Comparison of ENCODE assay signal across 11 cellular contexts in the genomic region with DNA sequence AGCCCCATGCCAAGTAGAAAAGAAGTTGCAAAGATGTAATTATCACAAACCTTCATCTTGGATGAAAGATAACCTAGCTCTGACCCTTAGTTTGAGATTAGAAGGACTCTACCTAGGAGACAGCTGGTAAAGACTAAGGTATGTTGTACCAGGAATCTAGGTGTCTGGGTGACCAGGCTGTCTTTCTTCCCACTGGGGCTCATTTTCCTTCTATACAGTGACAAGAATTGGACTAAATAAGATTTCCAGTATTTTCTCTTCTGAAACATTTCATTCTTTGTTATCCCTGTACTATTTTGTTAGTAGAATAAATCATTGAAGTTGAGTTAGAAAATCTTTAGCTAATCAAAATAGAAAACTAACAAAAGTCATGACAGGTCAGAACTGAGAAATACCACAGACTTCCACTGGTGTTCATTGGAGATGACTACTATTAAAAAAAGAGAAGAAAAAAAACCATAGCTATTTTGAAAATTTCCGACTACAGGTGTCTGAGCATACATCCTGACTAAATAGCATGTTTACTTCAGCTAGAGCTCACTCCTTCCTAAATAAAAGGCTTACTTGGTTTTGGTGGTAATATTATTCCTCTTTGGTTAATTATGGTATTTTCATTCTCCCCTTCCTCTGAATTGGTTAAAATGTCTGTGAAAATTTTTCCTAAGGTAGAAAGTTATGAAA. TPM values are rescaled to one million over a fixed set of nuclear protein-coding genes. Genes with fewer than 3 reads are reported as not detected.
A peak's percentile ranks its signal among the peaks of the same experiment; 100 is the strongest.
DNase-seq lines count a peak whose midpoint lies in the region; ATAC-seq, FAIRE-seq and TF ChIP-seq lines count a peak whose summit lies in the region.
"Had no signal": no experiment of that assay in that cellular context is flagged by ENCODE, and none has a peak within 500 bp of the region (broad histone marks: within the 10 kb centered on the region; RNA-seq: fewer than 3 reads in every experiment).

No MANE protein-coding gene starts in this region.

- H3K4me2 ChIP-seq in SU-DHL-6 (ENCODE audit: low read depth, low read length, poor library complexity, severe bottlenecking) (peak overlapping the region; percentile 18), endothelial cell of umbilical vein (ENCODE audit: insufficient read depth, low read length) (no peak overlapping the region)

- dilution Hi-C loops in endothelial cell of umbilical vein (cut with MboI; ENCODE audit: extremely low pct_ligation_motif_present, low sequenced_read_pairs): loop anchor here (25.0 kb wide), 1 partner anchor 279 kb away; no protein-coding TSS in a partner anchor

- no TSS peak for BruUV-seq in endothelial cell of umbilical vein (replicated peaks; lab: Mats Ljungman, UMichigan)

- H3K9me2 ChIP-seq in SU-DHL-6 (replicated peaks; ENCODE audit: insufficient read depth, low read length): no peaks in the 10 kb centered on the region

- H4K20me1 ChIP-seq in SU-DHL-6 (ENCODE audit: low read depth, low read length): peaks cover 43% of the 10 kb centered on the region
- H4K20me1 ChIP-seq in endothelial cell of umbilical vein (replicated peaks; ENCODE audit: control insufficient read depth, extremely low read depth, insufficient read depth, low read length): peaks cover 10% of the 10 kb centered on the region

- H3K9me1 ChIP-seq in endothelial cell of umbilical vein (replicated peaks; ENCODE audit: control insufficient read depth, extremely low read depth, insufficient read depth, low read length): no peaks in the 10 kb centered on the region

- FAIRE-seq in endothelial cell of umbilical vein (lab: Jason Lieb, UNC): no peak
- FAIRE-seq in RCC 7860 (lab: Jason Lieb, UNC): no peak

- CTCF ChIA-PET in activated CD4-positive, alpha-beta T cell treated with anti-CD3 and anti-CD28 coated beads for 36 hours (lab: Charles Lee): interaction anchor here (0.7 to 3.1 kb wide), 11 partner anchors 9 to 574 kb away, joined by 3 to 12 read pairs (median 3); no protein-coding TSS in a partner anchor
- CTCF ChIA-PET in endothelial cell of umbilical vein (lab: Charles Lee): interaction anchor here (0.6 to 2.4 kb wide), 8 partner anchors 8 to 604 kb away, joined by 3 to 8 read pairs (median 4); a partner anchor contains a TSS

- no peak overlapping the region for H2AFZ ChIP-seq in SU-DHL-6 (ENCODE audit: low read depth, low read length, severe bottlenecking)
- no peak overlapping the region for H2AFZ ChIP-seq in endothelial cell of umbilical vein (ENCODE audit: low read depth, low read length)

- peak overlapping the region; percentile 94 for H3K27ac Mint-ChIP-seq in activated CD4-positive, alpha-beta T cell treated with anti-CD3 and anti-CD28 coated beads for 36 hours
- peak overlapping the region; percentile 85 for H3K27ac Mint-ChIP-seq in stimulated activated naive B cell treated with anti-CD40 and anti-IgM and Interleukin-4, amounts not matched to agents 10 μg/mL and 1 μg/mL and 100 μg/mL, for 72 hours

- H3K9me3 ChIP-seq in SU-DHL-6 (ENCODE audit: insufficient read depth, low read length) (no peaks in the 10 kb centered on the region), endothelial cell of umbilical vein (replicated peaks; ENCODE audit: control insufficient read depth, insufficient read depth, low read length) (no peaks in the 10 kb centered on the region), esophagus squamous epithelium (no peaks in the 10 kb centered on the region)

- POLR2A ChIA-PET in activated CD4-positive, alpha-beta T cell treated with anti-CD3 and anti-CD28 coated beads for 36 hours (lab: Charles Lee): interaction anchor here (0.7 to 1.7 kb wide), 5 partner anchors 13 to 58 kb away, joined by 3 to 6 read pairs (median 4); no protein-coding TSS in a partner anchor
- POLR2A ChIA-PET in endothelial cell of umbilical vein (lab: Charles Lee): interaction anchor here (0.7 to 1.0 kb wide), 2 partner anchors 8 to 66 kb away, joined by 3 read pairs; no protein-coding TSS in a partner anchor

- H3K27me3 Mint-ChIP-seq in activated CD4-positive, alpha-beta T cell treated with anti-CD3 and anti-CD28 coated beads for 36 hours: no peaks in the 10 kb centered on the region
- H3K27me3 Mint-ChIP-seq in stimulated activated naive B cell treated with anti-CD40 and anti-IgM and Interleukin-4, amounts not matched to agents 10 μg/mL and 1 μg/mL and 100 μg/mL, for 72 hours: no peaks in the 10 kb centered on the region

- ATAC-seq in activated CD4-positive, alpha-beta T cell treated with anti-CD3 and anti-CD28 coated beads for 36 hours: no peak
- no peak for ATAC-seq in stimulated activated naive B cell treated with anti-CD40 and anti-IgM and Interleukin-4, amounts not matched to agents 10 μg/mL and 1 μg/mL and 100 μg/mL, for 72 hours (replicated peaks)
- ATAC-seq in HG03521 (IDR thresholded peaks at IDR 0.05; ENCODE audit: unreplicated experiment): no peak
- ATAC-seq: PC-3 had no signal

- 38 to 59% methylated on average over 1 of the region's 1 CpG for WGBS in esophagus squamous epithelium, 2 donors

- H3K27me3 ChIP-seq in SU-DHL-6 (ENCODE audit: low read length) (no peaks in the 10 kb centered on the region), endothelial cell of umbilical vein (ENCODE audit: control insufficient read depth in 2 of 2, insufficient read depth in 2 of 2, low read length in 2 of 2) (no peaks in the 10 kb centered on the region), esophagus squamous epithelium (no peaks in the 10 kb centered on the region)

- H3K4me3 ChIP-seq in SU-DHL-6 (ENCODE audit: insufficient read depth, low read length, poor library complexity, severe bottlenecking): no peak overlapping the region
- H3K4me3 ChIP-seq in endothelial cell of umbilical vein (replicated peaks in 1 of 3; ENCODE audit: insufficient read depth in 1 of 3, low read depth in 1 of 3, low read length in 3 of 3): no peak overlapping the region
- peak overlapping the region in 1 of 4 donors; percentile 20 for H3K4me3 ChIP-seq in esophagus squamous epithelium

- H3K36me3 ChIP-seq in SU-DHL-6 (ENCODE audit: low read length) (no peaks in the 10 kb centered on the region), endothelial cell of umbilical vein (ENCODE audit: control insufficient read depth in 2 of 2, extremely low read depth in 1 of 2, insufficient read depth in 2 of 2, low read length in 2 of 2) (peaks cover 5 to 9% of the 10 kb centered on the region in 2 experiments), esophagus squamous epithelium (no peaks in the 10 kb centered on the region)

- peaks cover 74% of the 10 kb centered on the region for H3K36me3 Mint-ChIP-seq in activated CD4-positive, alpha-beta T cell treated with anti-CD3 and anti-CD28 coated beads for 36 hours (ENCODE audit: low read depth)
- H3K36me3 Mint-ChIP-seq in stimulated activated naive B cell treated with anti-CD40 and anti-IgM and Interleukin-4, amounts not matched to agents 10 μg/mL and 1 μg/mL and 100 μg/mL, for 72 hours: peaks cover 33 to 51% of the 10 kb centered on the region in 2 donors

- H3K4me1 Mint-ChIP-seq in activated CD4-positive, alpha-beta T cell treated with anti-CD3 and anti-CD28 coated beads for 36 hours: peaks cover 96% of the 10 kb centered on the region
- H3K4me1 Mint-ChIP-seq in stimulated activated naive B cell treated with anti-CD40 and anti-IgM and Interleukin-4, amounts not matched to agents 10 μg/mL and 1 μg/mL and 100 μg/mL, for 72 hours: peaks cover 63 to 100% of the 10 kb centered on the region in 2 donors

- peak overlapping the region; percentile 99 for H3K4me3 Mint-ChIP-seq in activated CD4-positive, alpha-beta T cell treated with anti-CD3 and anti-CD28 coated beads for 36 hours
- peak overlapping the region; percentile 42 to 57 for H3K4me3 Mint-ChIP-seq in stimulated activated naive B cell treated with anti-CD40 and anti-IgM and Interleukin-4, amounts not matched to agents 10 μg/mL and 1 μg/mL and 100 μg/mL, for 72 hours

- intact Hi-C loops in activated CD4-positive, alpha-beta T cell treated with anti-CD3 and anti-CD28 coated beads for 36 hours (cut with DNase I, micrococcal nuclease): no loop called here
- intact Hi-C loops in endothelial cell of umbilical vein (cut with micrococcal nuclease) (loop anchor here (1.0 kb wide), 1 partner anchor 9 kb away; no protein-coding TSS in a partner anchor), esophagus squamous epithelium (cut with DNase I) (no loop called here)

- no peaks in the 10 kb centered on the region for H3K9me3 Mint-ChIP-seq in activated CD4-positive, alpha-beta T cell treated with anti-CD3 and anti-CD28 coated beads for 36 hours (ENCODE audit: low read depth)
- peaks cover 0 to 5% of the 10 kb centered on the region in 2 donors for H3K9me3 Mint-ChIP-seq in stimulated activated naive B cell treated with anti-CD40 and anti-IgM and Interleukin-4, amounts not matched to agents 10 μg/mL and 1 μg/mL and 100 μg/mL, for 72 hours

- H3K27ac ChIP-seq in SU-DHL-6 (ENCODE audit: low read depth, low read length) (peak overlapping the region; percentile 49; the same call in 1 of the 2 replicates), endothelial cell of umbilical vein (ENCODE audit: insufficient read depth, low read depth, low read length) (no peak overlapping the region), esophagus squamous epithelium (peak overlapping the region in 2 of 4 donors; percentile 25 to 38)

- TF ChIP-seq CTCF in SU-DHL-6 (IDR thresholded peaks at IDR 0.05; ENCODE audit: insufficient read depth, low read length, poor library complexity, severe bottlenecking) (no peak), endothelial cell of umbilical vein (IDR thresholded peaks at IDR 0.05; ENCODE audit: extremely low read depth in 1 of 2, insufficient read depth in 1 of 2, low read depth in 1 of 2, low read length in 2 of 2) (no peak), esophagus squamous epithelium (IDR thresholded peaks at IDR 0.05) (no peak)

- H3K4me1 ChIP-seq in endothelial cell of umbilical vein (ENCODE audit: control insufficient read depth, extremely low read depth, insufficient read depth, low read length) (peaks cover 79% of the 10 kb centered on the region), esophagus squamous epithelium (peaks cover 20 to 98% (median 44%) of the 10 kb centered on the region in 3 donors)

- H3F3A ChIP-seq in SU-DHL-6 (ENCODE audit: insufficient read depth): peaks cover 5% of the 10 kb centered on the region

- no peak for DNase-seq in activated CD4-positive, alpha-beta T cell treated with anti-CD3 and anti-CD28 coated beads for 36 hours
- no peak for DNase-seq in activated CD4-positive, alpha-beta T cell treated with anti-CD3 and anti-CD28 coated beads, Interleukin-2, amount 50 U/mL, for 1 hour
- DNase-seq in endothelial cell of umbilical vein (ENCODE audit: low read depth, low spot score) (peak; percentile 2), esophagus squamous epithelium (lab: John Stamatoyannopoulos, UW) (no peak), RCC 7860 (ENCODE audit: low spot score) (no peak)
- no peak for DNase-seq in stimulated activated naive B cell treated with anti-CD40 and anti-IgM and Interleukin-4, amounts not matched to agents 10 μg/mL and 1 μg/mL and 100 μg/mL, for 72 hours
- DNase-seq: cerebellar nuclear complex, NCI-H2171 treated with DMSO at 0.1 percent for 48 hours had no signal

- H3K9ac ChIP-seq in SU-DHL-6 (ENCODE audit: low read length): no peak overlapping the region
- H3K9ac ChIP-seq in endothelial cell of umbilical vein (replicated peaks; ENCODE audit: extremely low read depth, insufficient read depth, low read length): no peak overlapping the region

- H3K79me2 ChIP-seq in SU-DHL-6 (ENCODE audit: insufficient read depth, low read length) (peaks cover 99% of the 10 kb centered on the region), endothelial cell of umbilical vein (ENCODE audit: control insufficient read depth, insufficient read depth, low read length) (peaks cover 99% of the 10 kb centered on the region)

- no peak for TF ChIP-seq POLR2A in endothelial cell of umbilical vein (IDR thresholded peaks at IDR 0.05; ENCODE audit: low read depth, low read length)
- no peak for TF ChIP-seq POLR2A in esophagus squamous epithelium (IDR thresholded peaks at IDR 0.05)

RNA-seq across cellular contexts. Expression of a gene that starts 10.1 kb away (rescaled TPM):
- 10 to 100 TPM; 45.5 to 46.6 TPM for total RNA-seq in activated CD4-positive, alpha-beta T cell treated with anti-CD3 and anti-CD28 coated beads for 36 hours
- total RNA-seq in endothelial cell of umbilical vein (250 and 259 TPM in 2 replicates), esophagus squamous epithelium (100 to 1,000 TPM in 1 of 4 donors, 10 to 100 TPM in 3; 10.1 to 114 (median 48.7) TPM)
- 203 and 227 TPM in 2 replicates for polyA plus RNA-seq in endothelial cell of umbilical vein
- 180 and 183 TPM in 2 replicates for polyA plus RNA-seq in endothelial cell of umbilical vein (2011; cell fraction: cytosol; rRNA removed)
- 156 and 180 TPM in 2 replicates for polyA plus RNA-seq in endothelial cell of umbilical vein (2011; cell fraction: nucleus; rRNA removed)
- 157 and 193 TPM in 2 replicates for polyA plus RNA-seq in endothelial cell of umbilical vein (2012)
- polyA minus RNA-seq in endothelial cell of umbilical vein: 448 and 461 TPM in 2 replicates
- 8.2 TPM for polyA minus RNA-seq in endothelial cell of umbilical vein (2011; cell fraction: cytosol; rRNA and poly(A)+ RNA removed)
- 268 and 339 TPM in 2 replicates for polyA minus RNA-seq in endothelial cell of umbilical vein (2011; cell fraction: nucleus; rRNA and poly(A)+ RNA removed)
